19 cellular contexts compared by ENCODE assay signal in genomic region chr9:69453746-69454145, GRCh38.
DNase-seq lines count a peak whose midpoint lies in the region; ATAC-seq and TF ChIP-seq lines count a peak whose summit lies in the region.
"Had no signal": no experiment of that assay in that cellular context is flagged by ENCODE, and none has a peak within 500 bp of the region (broad histone marks: within the 10 kb centered on the region; RNA-seq: fewer than 3 reads in every experiment).

No MANE protein-coding gene starts in this region.

- H3K9me3 Mint-ChIP-seq in endodermal cell = peaks cover 5% of the 10 kb centered on the region
- H3K9me3 Mint-ChIP-seq: CD14-positive monocyte; CD4-positive, alpha-beta T cell; CD8-positive, alpha-beta memory T cell had no signal

- H3K27me3 Mint-ChIP-seq in endodermal cell (ENCODE audit: insufficient read depth) = no peaks in the 10 kb centered on the region
- H3K27me3 Mint-ChIP-seq: CD4-positive, alpha-beta T cell; CD8-positive, alpha-beta memory T cell had no signal

- H3K4me3 ChIP-seq in coronary artery (no peak overlapping the region), endodermal cell (ENCODE audit: low read length) (no peak overlapping the region), thyroid gland (replicated peaks in 1 of 3) (no peak overlapping the region)
- H3K4me3 ChIP-seq: GM12878, GM23338 had no signal

- H3K9ac ChIP-seq in endodermal cell (ENCODE audit: extremely low read depth, low read length, poor library complexity, severe bottlenecking) = no peak overlapping the region

- DNase-seq in coronary artery (ENCODE audit: low spot score) (peak; percentile 7), endodermal cell (peak; percentile 17), lung microvascular endothelial cell (ENCODE audit: low read depth in 2 of 2) (peak; percentile 55 to 67), thyroid gland (no peak), NCI-H510A (lab: John Stamatoyannopoulos, UW) (no peak), iPS-NIHi7 (ENCODE audit: extremely low spot score) (no peak)
- DNase-seq in stimulated activated naive CD4-positive, alpha-beta T cell treated with Interleukin-2 at 50 U/mL for 16 hours (lab: John Stamatoyannopoulos, UW) = no peak
- DNase-seq in stimulated activated naive CD8-positive, alpha-beta T cell treated with anti-CD3 and anti-CD28 coated beads, Interleukin-15, Interleukin-2, amounts not matched to agents 100 U/mL and 50 U/mL, for 24 hours = no peak
- DNase-seq: CD4-positive, alpha-beta T cell; CD8-positive, alpha-beta memory T cell; DMS 273 treated with DMSO at 0.1 percent for 48 hours; DMS79; EL; GDM1; H9 had no signal

- no peak overlapping the region for H3K27ac Mint-ChIP-seq in endodermal cell
- H3K27ac Mint-ChIP-seq: CD14-positive monocyte; CD4-positive, alpha-beta T cell; GM23338; H9 had no signal

- no peak overlapping the region for H3K27ac ChIP-seq in coronary artery
- H3K27ac ChIP-seq in endodermal cell (ENCODE audit: low read depth, low read length) = no peak overlapping the region
- peak overlapping the region in 2 of 3 donors; percentile 7 to 37 for H3K27ac ChIP-seq in thyroid gland

- H3K4me3 Mint-ChIP-seq in endodermal cell = no peak overlapping the region
- H3K4me3 Mint-ChIP-seq: CD14-positive monocyte; CD4-positive, alpha-beta T cell; CD8-positive, alpha-beta memory T cell; GM23338; H9 had no signal

- no peaks in the 10 kb centered on the region for H3K27me3 ChIP-seq in endodermal cell (ENCODE audit: control insufficient read depth, insufficient read depth, low read length, poor library complexity, severe bottlenecking)
- no peaks in the 10 kb centered on the region for H3K27me3 ChIP-seq in thyroid gland

- no peaks in the 10 kb centered on the region for H3K36me3 ChIP-seq in endodermal cell (ENCODE audit: control insufficient read depth, insufficient read depth, low read length)
- no peaks in the 10 kb centered on the region for H3K36me3 ChIP-seq in thyroid gland

- TF ChIP-seq CTCF in coronary artery (IDR thresholded peaks at IDR 0.05) = no peak
- TF ChIP-seq CTCF in endodermal cell (conservative IDR thresholded peaks at IDR 0.05) = no peak
- no peak for TF ChIP-seq CTCF in thyroid gland (IDR thresholded peaks at IDR 0.05)

- no peak for TF ChIP-seq POLR2A in thyroid gland (IDR thresholded peaks at IDR 0.05)

- no peaks in the 10 kb centered on the region for H3K4me1 Mint-ChIP-seq in endodermal cell
- H3K4me1 Mint-ChIP-seq: CD8-positive, alpha-beta memory T cell; GM23338 had no signal

- H3K9me3 ChIP-seq in endodermal cell (ENCODE audit: control insufficient read depth, low read length) (no peaks in the 10 kb centered on the region), thyroid gland (no peaks in the 10 kb centered on the region)

- intact Hi-C loops in thyroid gland (cut with DNase I) = no loop called here

- ATAC-seq in stimulated activated naive CD8-positive, alpha-beta T cell treated with anti-CD3 and anti-CD28 coated beads, Interleukin-15, Interleukin-2, amounts not matched to agents 100 U/mL and 50 U/mL, for 24 hours = no peak
- ATAC-seq: GM12878, GM23338, HCT116 had no signal

- no peaks in the 10 kb centered on the region for H3K36me3 Mint-ChIP-seq in endodermal cell (ENCODE audit: low read depth)
- H3K36me3 Mint-ChIP-seq: CD14-positive monocyte; CD8-positive, alpha-beta memory T cell had no signal

- peaks cover 3% of the 10 kb centered on the region for H3K4me1 ChIP-seq in endodermal cell (ENCODE audit: control insufficient read depth, insufficient read depth, low read length)
- H3K4me1 ChIP-seq in thyroid gland = peaks cover 30 to 42% of the 10 kb centered on the region in 2 donors

- WGBS in endodermal cell (ENCODE audit: insufficient coverage in 1 of 2, insufficient read length in 1 of 2), 2 experiments = 94% methylated on average over 2 of the region's 2 CpGs; no CpG with 5 or more reads in 1 of the 2 experiments
- WGBS in thyroid gland, 2 donors = 62 to 65% methylated on average over 2 of the region's 2 CpGs

Comparison
In these comparisons a context has a peak if more than half of its experiments do, and no peak if none do; other contexts are left out.
1. DNase-seq: peak in coronary artery (single experiment), endodermal cell (single experiment) and lung microvascular endothelial cell (2 of 2); none in thyroid gland (0 of 2), NCI-H510A (single experiment), stimulated activated naive CD4-positive, alpha-beta T cell treated with Interleukin-2 at 50 U/mL for 16 hours (single experiment), iPS-NIHi7 (single experiment) and stimulated activated naive CD8-positive, alpha-beta T cell treated with anti-CD3 and anti-CD28 coated beads, Interleukin-15, Interleukin-2, amounts not matched to agents 100 U/mL and 50 U/mL, for 24 hours (single experiment).
2. H3K27ac ChIP-seq: peak in thyroid gland (2 of 3); none in coronary artery (0 of 2) and endodermal cell (single experiment).